9 cellular contexts compared by ENCODE assay signal in the genomic region with DNA sequence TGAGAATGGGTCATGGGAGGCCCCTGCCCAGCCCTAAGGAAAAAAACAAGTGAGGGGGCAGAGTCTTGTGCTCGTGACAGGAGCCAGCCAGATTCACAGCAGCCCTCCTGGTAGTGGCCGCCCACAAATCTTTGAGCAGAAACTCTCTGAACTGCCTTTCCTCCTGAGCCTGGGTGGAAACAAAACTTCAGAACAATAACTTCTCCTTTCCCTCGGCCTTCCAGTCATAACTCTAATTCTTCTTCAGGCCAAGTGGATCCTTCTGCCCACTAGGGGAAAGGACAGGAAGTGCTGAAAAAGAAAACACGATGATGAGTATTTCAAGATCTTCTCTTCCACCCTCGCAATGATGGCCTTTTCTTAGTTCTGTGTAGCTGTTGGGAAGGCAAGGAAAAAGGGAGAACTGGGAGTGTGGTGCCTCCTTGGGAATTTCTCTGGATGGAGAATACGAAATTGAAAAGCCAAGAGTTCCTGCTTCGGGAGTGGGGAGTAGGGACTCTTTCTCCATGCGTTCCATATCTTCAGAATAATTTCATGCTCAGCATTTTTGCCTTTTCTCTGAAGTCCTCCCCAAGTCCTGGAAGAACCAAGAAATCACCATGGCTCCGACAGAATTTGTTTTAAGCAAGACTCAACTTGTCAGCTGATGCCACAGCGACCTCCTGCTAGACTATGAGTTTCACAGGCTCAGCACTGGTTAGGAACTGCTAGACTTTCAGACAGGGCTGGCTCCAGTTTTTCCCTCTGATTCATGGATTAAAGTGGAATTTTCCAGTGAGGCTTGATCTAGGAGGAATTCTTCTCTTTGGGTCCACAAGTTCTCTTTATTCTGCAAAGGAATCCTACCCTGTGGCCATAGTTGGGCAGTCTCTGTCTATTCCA.
DNase-seq lines count a peak whose midpoint lies in the region; ATAC-seq and TF ChIP-seq lines count a peak whose summit lies in the region.
"Had no signal": no experiment of that assay in that cellular context is flagged by ENCODE, and none has a peak within 500 bp of the region (broad histone marks: within the 10 kb centered on the region; RNA-seq: fewer than 3 reads in every experiment).

No MANE protein-coding gene starts in this region.

- ATAC-seq in HG03025 (IDR thresholded peaks at IDR 0.05; ENCODE audit: low FRiP score, unreplicated experiment) (peak; percentile 66), HG03378 (IDR thresholded peaks at IDR 0.05; ENCODE audit: unreplicated experiment) (no peak)

- H4K8ac ChIP-seq in mesendoderm (ENCODE audit: low read depth, low read length), result no peak overlapping the region

- in situ Hi-C loops in astrocyte of the spinal cord (cut with HindIII; ENCODE audit: low sequenced_read_pairs), result no loop called here

- no peaks in the 10 kb centered on the region for H3K36me3 ChIP-seq in mesendoderm (ENCODE audit: control insufficient read depth, insufficient read depth, low read length)
- H3K36me3 ChIP-seq in SJCRH30, result no peaks in the 10 kb centered on the region

- no peak overlapping the region for H3K4me2 ChIP-seq in mesendoderm (ENCODE audit: low read length)

- H3K79me2 ChIP-seq in mesendoderm (ENCODE audit: control insufficient read depth, insufficient read depth, low read length), result no peaks in the 10 kb centered on the region

- H3K4me1 ChIP-seq in mesendoderm (ENCODE audit: control insufficient read depth, low read depth, low read length) (no peaks in the 10 kb centered on the region), SJCRH30 (peaks cover 22% of the 10 kb centered on the region)

- no peak overlapping the region for H2BK120ac ChIP-seq in mesendoderm (ENCODE audit: low read depth, low read length)

- H3K27me3 ChIP-seq in mesendoderm (ENCODE audit: insufficient read depth, low read length, poor library complexity), result no peaks in the 10 kb centered on the region
- H3K27me3 ChIP-seq in SJCRH30, result no peaks in the 10 kb centered on the region

- H2BK5ac ChIP-seq in mesendoderm (ENCODE audit: low read length), result no peak overlapping the region

- no peak overlapping the region for H4K5ac ChIP-seq in mesendoderm (ENCODE audit: low read length)

- no peak overlapping the region for H3K56ac ChIP-seq in mesendoderm (ENCODE audit: low read length)

- TF ChIP-seq CTCF in AG10803 (conservative IDR thresholded peaks at IDR 0.05; ENCODE audit: low read length) (peak; percentile 65), astrocyte of the spinal cord (IDR thresholded peaks at IDR 0.05; ENCODE audit: low read depth, low read length) (peak; percentile 40)

- H3K23ac ChIP-seq in mesendoderm (ENCODE audit: low read length), result no peak overlapping the region

- H3K4ac ChIP-seq in mesendoderm (ENCODE audit: low read depth, low read length), result no peak overlapping the region

- DNase-seq in AG10803 (ENCODE audit: low read depth) (peak; percentile 56), astrocyte of the spinal cord (ENCODE audit: low read depth, low spot score) (no peak), mesendoderm (peak; percentile 23), SJCRH30 (no peak), 8988T (no peak), dedifferentiated amniotic fluid mesenchymal stem cell (ENCODE audit: extremely low spot score) (no peak)
- DNase-seq: activated gamma-delta T cell treated with Interleukin-2 at 50 U/mL for 16 hours had no signal

- H3K27ac ChIP-seq in mesendoderm (ENCODE audit: low read depth, low read length) (no peak overlapping the region), SJCRH30 (no peak overlapping the region)

- no peak overlapping the region for H3K9ac ChIP-seq in mesendoderm (ENCODE audit: low read length)

- H3K9me3 ChIP-seq in SJCRH30 (replicated peaks), result no peaks in the 10 kb centered on the region

- no peak overlapping the region for H2BK15ac ChIP-seq in mesendoderm (replicated peaks; ENCODE audit: low read depth)

- WGBS in mesendoderm (ENCODE audit: extremely low coverage, insufficient coverage, low lambda C conversion rate), result no CpG with 5 or more reads among the region's 10 CpGs

- H3K4me3 ChIP-seq in AG10803 (ENCODE audit: low read length), result no peak overlapping the region
- H3K4me3 ChIP-seq in astrocyte of the spinal cord (ENCODE audit: low read depth, low read length), result no peak overlapping the region
- H3K4me3 ChIP-seq in mesendoderm (ENCODE audit: low read length), result no peak overlapping the region
- no peak overlapping the region for H3K4me3 ChIP-seq in SJCRH30

- no peaks in the 10 kb centered on the region for H3K79me1 ChIP-seq in mesendoderm (ENCODE audit: low read length)

- H2AK5ac ChIP-seq in mesendoderm (ENCODE audit: low read length), result no peak overlapping the region

- H3K18ac ChIP-seq in mesendoderm (ENCODE audit: low read length), result no peak overlapping the region

Comparison
In these comparisons a context has a peak if more than half of its experiments do, and no peak if none do; other contexts are left out.
1. DNase-seq: peak in AG10803 (single experiment) and mesendoderm (single experiment); none in astrocyte of the spinal cord (single experiment), SJCRH30 (0 of 2), 8988T (single experiment) and dedifferentiated amniotic fluid mesenchymal stem cell (single experiment).